1 cellular context compared by ENCODE assay signal in the genomic region with DNA sequence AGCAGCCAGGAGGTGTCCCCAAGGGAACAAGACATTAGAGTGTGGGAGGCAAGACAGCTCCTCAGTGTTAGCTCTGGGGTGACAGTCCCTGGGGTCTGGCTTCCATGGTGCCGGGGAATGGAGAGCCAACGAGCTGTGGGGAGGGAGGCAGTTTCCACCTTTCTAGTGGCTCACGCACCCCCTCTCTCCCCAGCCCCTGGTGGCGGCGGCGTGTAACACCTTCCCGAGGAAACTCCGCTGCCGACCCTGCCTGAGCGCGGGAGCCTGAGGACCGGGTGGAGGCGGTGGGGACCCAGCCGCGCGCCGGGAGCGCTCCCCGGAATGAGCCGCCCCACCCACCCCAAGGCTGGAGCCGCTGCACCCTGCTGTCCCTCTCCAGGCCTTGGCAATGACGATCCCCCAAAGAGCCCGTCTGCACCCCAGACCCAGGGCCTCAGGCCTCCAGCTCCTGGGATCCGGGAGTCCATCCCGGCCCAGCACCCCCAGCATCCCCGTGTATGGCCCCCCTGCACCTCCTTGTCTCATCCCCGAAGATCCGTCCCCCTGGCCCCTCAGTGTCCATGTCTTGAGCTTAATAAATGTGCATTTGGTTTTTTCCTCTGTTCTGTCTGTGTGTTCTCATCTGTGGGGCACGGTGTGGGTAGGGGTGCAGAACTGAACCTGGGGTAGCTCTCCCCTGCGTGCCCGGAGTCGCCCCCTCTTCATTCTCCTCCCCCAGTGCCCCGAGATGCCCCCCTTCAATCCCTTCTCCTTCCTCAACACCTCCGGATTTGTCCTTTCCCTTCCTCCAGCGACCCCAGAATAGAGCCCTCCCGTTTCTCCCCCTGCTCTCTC.
A peak's percentile ranks its signal among the peaks of the same experiment; 100 is the strongest.
TF ChIP-seq lines count a peak whose summit lies in the region.

No MANE protein-coding gene starts in this region.

TF ChIP-seq in IMR-90, 13 proteins besides CTCF, POLR2A, EP300 and RAD21:
- peak; percentile 26; the same call in 1 of the 2 replicates for TF ChIP-seq SMC3 (IDR thresholded peaks at IDR 0.05; ENCODE audit: low read depth, low read length)
- no peak for TF ChIP-seq MXI1 (IDR thresholded peaks at IDR 0.05; ENCODE audit: borderline replicate concordance, low read depth, low read length)
- TF ChIP-seq FOS (IDR thresholded peaks at IDR 0.05; ENCODE audit: low read depth, low read length) = no peak
- peak; percentile 53; the same call in 1 of the 2 replicates for TF ChIP-seq MAZ (IDR thresholded peaks at IDR 0.05; ENCODE audit: borderline replicate concordance, low read depth, low read length)
- TF ChIP-seq, protein P1, sequence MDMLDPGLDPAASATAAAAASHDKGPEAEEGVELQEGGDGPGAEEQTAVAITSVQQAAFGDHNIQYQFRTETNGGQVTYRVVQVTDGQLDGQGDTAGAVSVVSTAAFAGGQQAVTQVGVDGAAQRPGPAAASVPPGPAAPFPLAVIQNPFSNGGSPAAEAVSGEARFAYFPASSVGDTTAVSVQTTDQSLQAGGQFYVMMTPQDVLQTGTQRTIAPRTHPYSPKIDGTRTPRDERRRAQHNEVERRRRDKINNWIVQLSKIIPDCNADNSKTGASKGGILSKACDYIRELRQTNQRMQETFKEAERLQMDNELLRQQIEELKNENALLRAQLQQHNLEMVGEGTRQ (IDR thresholded peaks at IDR 0.05; ENCODE audit: low read depth, low read length) = no peak
- no peak for TF ChIP-seq CHD1 (IDR thresholded peaks at IDR 0.05; ENCODE audit: low read depth, low read length)
